ENCODE assay signal across 9 cellular contexts in the genomic region with DNA sequence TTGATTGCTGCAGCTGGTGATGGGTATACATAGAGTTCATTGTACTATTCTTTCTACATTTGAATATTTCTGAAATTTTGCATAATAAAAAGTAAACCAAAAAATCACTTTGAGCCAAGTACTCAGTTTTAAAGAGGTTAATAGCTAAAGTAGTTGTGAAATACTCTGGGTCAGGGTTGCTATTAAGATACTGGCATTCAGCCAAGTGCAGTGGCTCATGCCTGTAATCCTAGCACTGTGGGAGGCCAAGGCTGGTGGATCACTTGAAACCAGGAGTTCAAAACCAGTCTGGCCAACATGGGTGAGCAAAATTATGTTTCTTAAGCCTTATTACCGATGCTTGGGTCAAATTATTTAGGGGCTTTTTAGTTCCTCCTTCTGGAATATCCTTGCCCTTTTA.
A peak's percentile ranks its signal among the peaks of the same experiment; 100 is the strongest.
DNase-seq lines count a peak whose midpoint lies in the region; ATAC-seq and TF ChIP-seq lines count a peak whose summit lies in the region.
"Had no signal": no experiment of that assay in that cellular context is flagged by ENCODE, and none has a peak within 500 bp of the region (broad histone marks: within the 10 kb centered on the region; RNA-seq: fewer than 3 reads in every experiment).

No MANE protein-coding gene starts in this region.

- H3K36me3 ChIP-seq in breast epithelium (no peaks in the 10 kb centered on the region), PC-3 (ENCODE audit: low read depth, low read length) (peaks cover 15% of the 10 kb centered on the region)
- no peaks in the 10 kb centered on the region for H3K36me3 ChIP-seq in CD4-positive, alpha-beta memory T cell (ENCODE audit: insufficient read depth, low read length)

- H3K27me3 Mint-ChIP-seq in MCF 10A (ENCODE audit: insufficient read depth, unreplicated experiment): no peaks in the 10 kb centered on the region
- no peaks in the 10 kb centered on the region for H3K27me3 Mint-ChIP-seq in CD4-positive, alpha-beta memory T cell
- H3K27me3 Mint-ChIP-seq: activated CD4-positive, alpha-beta T cell treated with anti-CD3 and anti-CD28 coated beads, Interleukin-2, amount 10 ng/mL, durations not matched to agents 7 days and 5 days had no signal

- H3K4me1 Mint-ChIP-seq in MCF 10A (ENCODE audit: insufficient read depth, unreplicated experiment): peaks cover 5% of the 10 kb centered on the region
- peaks cover 5 to 14% (median 9%) of the 10 kb centered on the region in 4 donors for H3K4me1 Mint-ChIP-seq in CD4-positive, alpha-beta memory T cell

- peaks cover 16% of the 10 kb centered on the region for H3K9me3 Mint-ChIP-seq in MCF 10A (ENCODE audit: unreplicated experiment)
- peaks cover 0 to 27% (median 18%) of the 10 kb centered on the region in 8 donors for H3K9me3 Mint-ChIP-seq in CD4-positive, alpha-beta memory T cell

- H2AFZ ChIP-seq in PC-3 (ENCODE audit: low read length): no peak overlapping the region

- TF ChIP-seq POLR2A in breast epithelium (IDR thresholded peaks at IDR 0.05): no peak

- peaks cover 9% of the 10 kb centered on the region; the same call in 1 of the 2 replicates for H4K20me1 ChIP-seq in PC-3 (ENCODE audit: low read length)

- no peaks in the 10 kb centered on the region for H3K27me3 ChIP-seq in breast epithelium
- H3K27me3 ChIP-seq in PC-3 (ENCODE audit: low read length): no peaks in the 10 kb centered on the region
- H3K27me3 ChIP-seq in CD4-positive, alpha-beta memory T cell (ENCODE audit: insufficient read depth, low read length): no peaks in the 10 kb centered on the region

- no peak overlapping the region for H3K4me3 ChIP-seq in breast epithelium
- H3K4me3 ChIP-seq in PC-3 (ENCODE audit: low read length): no peak overlapping the region
- H3K4me3 ChIP-seq in fibroblast of villous mesenchyme (ENCODE audit: low read depth, low read length): no peak overlapping the region
- H3K4me3 ChIP-seq in CD4-positive, alpha-beta memory T cell (ENCODE audit: low read length in 2 of 2): no peak overlapping the region

- no peak overlapping the region for H3K9ac ChIP-seq in PC-3 (ENCODE audit: low read length)

- no peaks in the 10 kb centered on the region for H3K9me2 ChIP-seq in PC-3 (replicated peaks; ENCODE audit: low read length)

- no peak overlapping the region for H3K27ac ChIP-seq in breast epithelium
- peak overlapping the region; percentile 3; the same call in 1 of the 2 replicates for H3K27ac ChIP-seq in PC-3 (ENCODE audit: low read length)
- no peak overlapping the region for H3K27ac ChIP-seq in CD4-positive, alpha-beta memory T cell (ENCODE audit: low read depth, low read length)

- H3K27ac Mint-ChIP-seq in MCF 10A (ENCODE audit: low read depth, unreplicated experiment): no peak overlapping the region
- peak overlapping the region in 1 of 7 donors; percentile 29 for H3K27ac Mint-ChIP-seq in CD4-positive, alpha-beta memory T cell
- H3K27ac Mint-ChIP-seq: activated CD4-positive, alpha-beta T cell treated with anti-CD3 and anti-CD28 coated beads, Interleukin-2, amount 10 ng/mL, durations not matched to agents 7 days and 5 days had no signal

- POLR2A ChIA-PET in MCF 10A (lab: Yijun Ruan, JAX): interaction anchor here (0.7 to 1.7 kb wide), 3 partner anchors 9 to 17 kb away, joined by 3 to 7 read pairs (median 5); no protein-coding TSS in a partner anchor
- POLR2A ChIA-PET in PC-3 (lab: Charles Lee; ENCODE audit: unreplicated experiment): interaction anchor here (0.6 kb wide), 1 partner anchor 364 kb away, joined by 4 read pairs; no protein-coding TSS in a partner anchor
- POLR2A ChIA-PET in CD4-positive, alpha-beta memory T cell (lab: Charles Lee; ENCODE audit: partially characterized antibody): no interaction called here

- peaks cover 48% of the 10 kb centered on the region for H3K79me2 ChIP-seq in PC-3 (ENCODE audit: low read length)

- ATAC-seq in PC-3 (peak; percentile 79), HG02642 (IDR thresholded peaks at IDR 0.05; ENCODE audit: poor library complexity, unreplicated experiment) (no peak)

- no TSS peak for BruUV-seq in MCF 10A (replicated peaks; lab: Mats Ljungman, UMichigan)
- no TSS peak for BruUV-seq in PC-3 (replicated peaks; lab: Mats Ljungman, UMichigan)

- H3K9me3 ChIP-seq in breast epithelium (peaks cover 0 to 21% of the 10 kb centered on the region in 2 donors), PC-3 (ENCODE audit: low read length) (peaks cover 6% of the 10 kb centered on the region; the same call in 1 of the 2 replicates)
- peaks cover 0 to 9% of the 10 kb centered on the region in 2 donors for H3K9me3 ChIP-seq in CD4-positive, alpha-beta memory T cell (ENCODE audit: control insufficient read depth in 1 of 2, low read length in 2 of 2)

- peaks cover 16% of the 10 kb centered on the region for H3K36me3 Mint-ChIP-seq in MCF 10A (ENCODE audit: insufficient read depth, unreplicated experiment)
- H3K36me3 Mint-ChIP-seq in CD4-positive, alpha-beta memory T cell: peaks cover 27 to 45% of the 10 kb centered on the region in 2 donors

- intact Hi-C loops in MCF 10A (cut with micrococcal nuclease) (no loop called here), breast epithelium (cut with DNase I; ENCODE audit: low total_unique reads) (no loop called here), PC-3 (cut with micrococcal nuclease) (no loop called here)
- intact Hi-C loops in CD4-positive, alpha-beta memory T cell (cut with micrococcal nuclease): no loop called here

- H3F3A ChIP-seq in PC-3 (ENCODE audit: low read length, unreplicated experiment): no peaks in the 10 kb centered on the region

- no peak for TF ChIP-seq CTCF in MCF 10A (IDR thresholded peaks at IDR 0.05; ENCODE audit: unreplicated experiment)
- TF ChIP-seq CTCF in breast epithelium (IDR thresholded peaks at IDR 0.05): no peak
- TF ChIP-seq CTCF in PC-3 (conservative IDR thresholded peaks at IDR 0.05; ENCODE audit: low read depth, low read length): no peak
- no peak for TF ChIP-seq CTCF in fibroblast of villous mesenchyme (IDR thresholded peaks at IDR 0.05; ENCODE audit: insufficient read depth, low read depth, low read length)

- no peak overlapping the region for H3K4me3 Mint-ChIP-seq in MCF 10A (ENCODE audit: unreplicated experiment)
- no peak overlapping the region for H3K4me3 Mint-ChIP-seq in CD4-positive, alpha-beta memory T cell
- H3K4me3 Mint-ChIP-seq: activated CD4-positive, alpha-beta T cell treated with anti-CD3 and anti-CD28 coated beads, Interleukin-2, amount 10 ng/mL, durations not matched to agents 7 days and 5 days had no signal

- H3K4me1 ChIP-seq in breast epithelium: no peaks in the 10 kb centered on the region
- H3K4me1 ChIP-seq in PC-3 (ENCODE audit: insufficient read depth, low read length): peaks cover 7% of the 10 kb centered on the region
- H3K4me1 ChIP-seq in CD4-positive, alpha-beta memory T cell (ENCODE audit: insufficient read depth, low read length): no peaks in the 10 kb centered on the region

- DNase-seq in MCF 10A (ENCODE audit: unreplicated experiment) (peak; percentile 87), breast epithelium (ENCODE audit: low spot score in 2 of 2) (no peak), PC-3 (peak; percentile 80), fibroblast of villous mesenchyme (ENCODE audit: low read depth) (peak; percentile 84), ureter (ENCODE audit: low spot score) (peak; percentile 44)
- DNase-seq in CD4-positive, alpha-beta memory T cell: no peak
- DNase-seq in activated CD4-positive, CD25-positive, alpha-beta regulatory T cell (lab: John Stamatoyannopoulos, UW): no peak
- DNase-seq: activated CD4-positive, alpha-beta T cell treated with anti-CD3 and anti-CD28 coated beads, Interleukin-2, amount 10 ng/mL, durations not matched to agents 7 days and 5 days had no signal

- peak overlapping the region; percentile 9 for H3K4me2 ChIP-seq in PC-3 (ENCODE audit: low read length)

- CTCF ChIA-PET in MCF 10A (lab: Yijun Ruan, JAX): no interaction called here
- CTCF ChIA-PET in PC-3 (lab: Charles Lee): no interaction called here
- CTCF ChIA-PET in CD4-positive, alpha-beta memory T cell (lab: Charles Lee; ENCODE audit: partially characterized antibody): no interaction called here

Comparison
In these comparisons a context has a peak if more than half of its experiments do, and no peak if none do; other contexts are left out.
1. DNase-seq: peak in MCF 10A (single experiment), PC-3 (single experiment), fibroblast of villous mesenchyme (single experiment) and ureter (single experiment); none in breast epithelium (0 of 2), CD4-positive, alpha-beta memory T cell (0 of 5) and activated CD4-positive, CD25-positive, alpha-beta regulatory T cell (0 of 4).